Comparison of ENCODE assay signal across 8 cellular contexts in the genomic region with DNA sequence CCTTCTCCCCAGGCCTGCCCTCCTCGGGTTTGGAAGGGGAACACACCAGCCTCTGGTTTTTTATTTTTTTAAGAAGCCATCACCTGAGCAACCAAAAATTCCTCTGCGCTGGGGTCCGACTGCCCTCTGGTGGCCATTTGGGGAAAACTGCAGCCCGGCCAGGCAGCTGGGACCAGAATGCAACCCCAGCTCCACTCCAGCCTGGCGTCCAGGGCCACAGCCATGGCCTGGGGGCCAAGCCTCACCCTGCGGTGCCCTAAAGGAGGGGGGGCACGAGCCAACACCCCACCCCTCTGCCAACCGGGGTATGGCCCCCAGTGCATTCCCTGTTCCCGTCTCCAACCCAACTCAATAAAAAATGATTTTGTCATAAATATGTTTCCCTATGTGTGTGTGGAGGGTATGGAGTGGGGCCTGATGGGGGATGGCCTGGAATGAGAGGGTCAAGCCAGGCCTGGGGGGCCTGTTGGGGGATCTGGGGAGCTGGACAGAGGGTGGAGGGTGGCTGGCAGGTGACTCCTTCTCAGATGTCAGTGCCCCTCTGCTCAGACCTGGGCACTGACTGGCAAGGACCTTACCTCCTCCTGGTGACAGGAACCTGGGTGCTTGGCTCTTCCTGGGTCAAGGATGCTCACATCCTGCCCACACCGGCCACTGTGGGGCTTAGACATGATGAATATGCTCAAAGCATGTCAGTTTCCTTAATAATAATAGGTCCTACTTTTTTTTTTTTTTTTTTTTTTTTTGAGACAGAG. TPM values are rescaled to one million over a fixed set of nuclear protein-coding genes. Genes with fewer than 3 reads are reported as not detected.
A peak's percentile ranks its signal among the peaks of the same experiment; 100 is the strongest.
DNase-seq lines count a peak whose midpoint lies in the region; ATAC-seq and TF ChIP-seq lines count a peak whose summit lies in the region.

No MANE protein-coding gene starts in this region.

- no peak overlapping the region for H3K4me3 Mint-ChIP-seq in CD8-positive, alpha-beta T cell
- no peak overlapping the region for H3K4me3 Mint-ChIP-seq in activated CD8-positive, alpha-beta T cell treated with anti-CD3 and anti-CD28 coated beads for 36 hours
- no peak overlapping the region for H3K4me3 Mint-ChIP-seq in mesothelial cell of epicardium

- peaks cover 27% of the 10 kb centered on the region for H3K4me1 ChIP-seq in CD8-positive, alpha-beta T cell (ENCODE audit: insufficient read depth, low read length)

- ATAC-seq in CD8-positive, alpha-beta T cell = peak; percentile 45
- ATAC-seq in activated CD8-positive, alpha-beta T cell treated with anti-CD3 and anti-CD28 coated beads for 36 hours = peak; percentile 44
- no peak for ATAC-seq in GM21526 (IDR thresholded peaks at IDR 0.05; ENCODE audit: low FRiP score, unreplicated experiment)

- H3K36me3 Mint-ChIP-seq in CD8-positive, alpha-beta T cell = no peaks in the 10 kb centered on the region
- H3K36me3 Mint-ChIP-seq in activated CD8-positive, alpha-beta T cell treated with anti-CD3 and anti-CD28 coated beads for 36 hours (ENCODE audit: low read depth) = no peaks in the 10 kb centered on the region
- H3K36me3 Mint-ChIP-seq in mesothelial cell of epicardium = no peaks in the 10 kb centered on the region

- H3K27me3 ChIP-seq in CD8-positive, alpha-beta T cell (ENCODE audit: insufficient read depth, low read length) = no peaks in the 10 kb centered on the region

- CTCF ChIA-PET in CD8-positive, alpha-beta T cell (lab: Charles Lee) = interaction anchor here (0.5 to 13.2 kb wide), 46 partner anchors 10 to 350 kb away, joined by 3 to 406 read pairs (median 5); partner anchors contain the start of genes AHDC1 and CD164L2
- CTCF ChIA-PET in HEK293T (lab: Yijun Ruan, JAX) = interaction anchor here (0.6 to 2.0 kb wide), 12 partner anchors 18 to 1163 kb away, joined by 3 to 15 read pairs (median 4); no protein-coding TSS in a partner anchor
- CTCF ChIA-PET in activated CD8-positive, alpha-beta T cell treated with anti-CD3 and anti-CD28 coated beads for 36 hours (lab: Charles Lee) = interaction anchor here (0.6 to 12.1 kb wide), 41 partner anchors 8 to 351 kb away, joined by 3 to 293 read pairs (median 5); partner anchors contain the start of genes AHDC1, MAP3K6, SYTL1 and WASF2

- no peaks in the 10 kb centered on the region for H3K9me3 ChIP-seq in CD8-positive, alpha-beta T cell (ENCODE audit: low read length)

- POLR2A ChIA-PET in CD8-positive, alpha-beta T cell (lab: Charles Lee) = interaction anchor here (0.5 to 1.1 kb wide), 6 partner anchors 35 to 205 kb away, joined by 3 to 4 read pairs (median 4); no protein-coding TSS in a partner anchor
- POLR2A ChIA-PET in HEK293T (lab: Yijun Ruan, JAX) = interaction anchor here (0.8 to 1.7 kb wide), 4 partner anchors 29 to 94 kb away, joined by 3 to 5 read pairs (median 4); partner anchors contain the start of genes MAP3K6 and WASF2
- POLR2A ChIA-PET in activated CD8-positive, alpha-beta T cell treated with anti-CD3 and anti-CD28 coated beads for 36 hours (lab: Charles Lee) = interaction anchor here (1.2 to 1.7 kb wide), 6 partner anchors 72 to 267 kb away, joined by 3 to 5 read pairs (median 3); no protein-coding TSS in a partner anchor

- H3K4me1 Mint-ChIP-seq in CD8-positive, alpha-beta T cell (ENCODE audit: low read depth) = peaks cover 13% of the 10 kb centered on the region
- peaks cover 17% of the 10 kb centered on the region for H3K4me1 Mint-ChIP-seq in activated CD8-positive, alpha-beta T cell treated with anti-CD3 and anti-CD28 coated beads for 36 hours (ENCODE audit: low read depth)
- peaks cover 14% of the 10 kb centered on the region for H3K4me1 Mint-ChIP-seq in mesothelial cell of epicardium

- intact Hi-C loops in CD8-positive, alpha-beta T cell (cut with DNase I, micrococcal nuclease) = loop anchor here (1.0 to 5.0 kb wide), 10 partner anchors 38 to 349 kb away; partner anchors contain the start of gene AHDC1 (in 1 of the 2)
- intact Hi-C loops in activated CD8-positive, alpha-beta T cell treated with anti-CD3 and anti-CD28 coated beads for 36 hours (cut with micrococcal nuclease) = loop anchor here (2.0 to 10.0 kb wide), 3 partner anchors 51 to 269 kb away; partner anchors contain the start of gene SYTL1

- no peak overlapping the region for H3K27ac Mint-ChIP-seq in CD8-positive, alpha-beta T cell
- H3K27ac Mint-ChIP-seq in activated CD8-positive, alpha-beta T cell treated with anti-CD3 and anti-CD28 coated beads for 36 hours = no peak overlapping the region
- H3K27ac Mint-ChIP-seq in mesothelial cell of epicardium = no peak overlapping the region

- H3K27me3 Mint-ChIP-seq in CD8-positive, alpha-beta T cell (ENCODE audit: low read depth) = no peaks in the 10 kb centered on the region
- no peaks in the 10 kb centered on the region for H3K27me3 Mint-ChIP-seq in activated CD8-positive, alpha-beta T cell treated with anti-CD3 and anti-CD28 coated beads for 36 hours
- peaks cover 5% of the 10 kb centered on the region for H3K27me3 Mint-ChIP-seq in mesothelial cell of epicardium (ENCODE audit: low read depth)

- H3K4me3 ChIP-seq in CD8-positive, alpha-beta T cell (ENCODE audit: low read depth, low read length) = no peak overlapping the region

- H3K9me3 Mint-ChIP-seq in CD8-positive, alpha-beta T cell = no peaks in the 10 kb centered on the region
- H3K9me3 Mint-ChIP-seq in activated CD8-positive, alpha-beta T cell treated with anti-CD3 and anti-CD28 coated beads for 36 hours = no peaks in the 10 kb centered on the region
- no peaks in the 10 kb centered on the region for H3K9me3 Mint-ChIP-seq in mesothelial cell of epicardium

- DNase-seq in CD8-positive, alpha-beta T cell = peak; percentile 66 to 87 (median 79)
- DNase-seq in HEK293T (ENCODE audit: extremely low spot score) (peak; percentile 86), NCI-H748 treated with DMSO at 0.1 percent for 48 hours (lab: John Stamatoyannopoulos, UW) (peak; percentile 37), mesothelial cell of epicardium (ENCODE audit: low spot score in 2 of 2, unreplicated experiment in 2 of 2) (peak in 1 of 2 experiments; percentile 89)
- peak; percentile 87 for DNase-seq in activated CD8-positive, alpha-beta T cell treated with anti-CD3 and anti-CD28 coated beads for 36 hours
- peak; percentile 72 for DNase-seq in effector CD4-positive, alpha-beta T cell
- peak; percentile 41 to 62 for DNase-seq in stimulated activated CD8-positive, alpha-beta memory T cell treated with anti-CD3 and anti-CD28 coated beads, Interleukin-4, amount 100 ng/mL, for 1 hour (ENCODE audit: low read depth in 2 of 2, low spot score in 1 of 2)

- H3K27ac ChIP-seq in CD8-positive, alpha-beta T cell (ENCODE audit: low read depth, low read length) = no peak overlapping the region

- peak; percentile 94 for TF ChIP-seq CTCF in CD8-positive, alpha-beta T cell (IDR thresholded peaks at IDR 0.05)
- peak; percentile 99 for TF ChIP-seq CTCF in activated CD8-positive, alpha-beta T cell treated with anti-CD3 and anti-CD28 coated beads for 36 hours (IDR thresholded peaks at IDR 0.05)
- TF ChIP-seq CTCF in mesothelial cell of epicardium (IDR thresholded peaks at IDR 0.05; ENCODE audit: unreplicated experiment) = peak; percentile 95

- H3K36me3 ChIP-seq in CD8-positive, alpha-beta T cell (ENCODE audit: insufficient read depth, low read length) = no peaks in the 10 kb centered on the region

TF ChIP-seq in HEK293T, 16 proteins besides CTCF, POLR2A, EP300 and RAD21:
- peak; percentile 97 for TF ChIP-seq ZNF384 (IDR thresholded peaks at IDR 0.05)
- no peak for TF ChIP-seq TARDBP (IDR thresholded peaks at IDR 0.05)
- TF ChIP-seq CTBP1 (IDR thresholded peaks at IDR 0.05; ENCODE audit: borderline replicate concordance) = no peak

RNA-seq across cellular contexts. Expression of gene GPR3, which starts 3.2 kb away (rescaled TPM):
- 1 to 10 TPM in 1 of 2 experiments, not detected in 1; 1.1 TPM for total RNA-seq in CD8-positive, alpha-beta T cell
- total RNA-seq in activated CD8-positive, alpha-beta T cell treated with anti-CD3 and anti-CD28 coated beads for 36 hours = 1 to 10 TPM; 1.1 to 1.7 TPM
- 1.7 to 2.3 TPM (median 1.7 TPM) in 3 replicates for total RNA-seq in mesothelial cell of epicardium

RNA-seq across cellular contexts. Expression of gene CD164L2, which starts 12.5 kb away (rescaled TPM):
- total RNA-seq in CD8-positive, alpha-beta T cell = not detected
- total RNA-seq in activated CD8-positive, alpha-beta T cell treated with anti-CD3 and anti-CD28 coated beads for 36 hours = not detected
- 0.45 to 1.3 TPM (median 0.61 TPM) in 3 replicates for total RNA-seq in mesothelial cell of epicardium

RNA-seq across cellular contexts. Expression of gene FCN3, which starts 21.0 kb away (rescaled TPM):
- not detected for total RNA-seq in CD8-positive, alpha-beta T cell
- not detected for total RNA-seq in activated CD8-positive, alpha-beta T cell treated with anti-CD3 and anti-CD28 coated beads for 36 hours
- total RNA-seq in mesothelial cell of epicardium = 0.22 to 0.24 TPM in 2 of 3 replicates, not detected in the other

RNA-seq across cellular contexts. Expression of gene MAP3K6, which starts 28.9 kb away (rescaled TPM):
- 10 to 100 TPM; 17.5 to 19.9 TPM for total RNA-seq in CD8-positive, alpha-beta T cell
- 1 to 10 TPM; 8.3 to 9.5 TPM for total RNA-seq in activated CD8-positive, alpha-beta T cell treated with anti-CD3 and anti-CD28 coated beads for 36 hours
- total RNA-seq in mesothelial cell of epicardium = 10.3 to 13.7 TPM (median 11.8 TPM) in 3 replicates

RNA-seq across cellular contexts. Expression of gene SYTL1, which starts 53.8 kb away (rescaled TPM):
- 100 to 1,000 TPM; 103 to 113 TPM for total RNA-seq in CD8-positive, alpha-beta T cell
- total RNA-seq in activated CD8-positive, alpha-beta T cell treated with anti-CD3 and anti-CD28 coated beads for 36 hours = 10 to 100 TPM; 77.7 to 80.6 TPM
- 41.0 to 42.8 TPM (median 42.2 TPM) in 3 replicates for total RNA-seq in mesothelial cell of epicardium
